16 cellular contexts compared by ENCODE assay signal in the genomic region with DNA sequence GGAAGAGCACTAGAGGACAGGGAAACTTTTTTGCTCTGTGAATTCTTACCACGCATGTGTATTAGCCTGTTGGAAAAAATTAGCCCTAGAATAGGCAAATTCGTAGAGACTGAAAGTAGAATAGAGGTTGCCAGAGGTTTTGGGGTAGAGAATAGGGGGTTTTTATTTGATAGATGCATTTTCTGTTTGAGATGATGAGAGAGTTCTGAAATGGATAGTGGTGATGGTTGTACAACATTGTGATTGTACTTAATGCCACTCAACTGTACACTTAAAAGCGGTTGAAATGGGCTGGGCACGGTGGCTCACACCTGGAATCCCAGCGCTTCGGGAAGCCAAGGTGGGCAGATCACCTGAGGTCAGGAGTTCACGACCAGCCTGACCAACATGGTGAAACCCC. TPM values are rescaled to one million over a fixed set of nuclear protein-coding genes. Genes with fewer than 3 reads are reported as not detected.
A peak's percentile ranks its signal among the peaks of the same experiment; 100 is the strongest.
DNase-seq lines count a peak whose midpoint lies in the region; ATAC-seq and TF ChIP-seq lines count a peak whose summit lies in the region.
"Had no signal": no experiment of that assay in that cellular context is flagged by ENCODE, and none has a peak within 500 bp of the region (broad histone marks: within the 10 kb centered on the region; RNA-seq: fewer than 3 reads in every experiment).

No MANE protein-coding gene starts in this region.

- no peak overlapping the region for H3K27ac Mint-ChIP-seq in activated naive CD8-positive, alpha-beta T cell treated with anti-CD3 and anti-CD28 coated beads, Interleukin-2, amount 50 U/mL, for 24 hours
- H3K27ac Mint-ChIP-seq in activated naive CD8-positive, alpha-beta T cell treated with anti-CD3 and anti-CD28 coated beads for 36 hours, result no peak overlapping the region
- H3K27ac Mint-ChIP-seq in glutamatergic neuron (ENCODE audit: unreplicated experiment), result no peak overlapping the region
- H3K27ac Mint-ChIP-seq in stimulated activated naive CD8-positive, alpha-beta T cell treated with anti-CD3 and anti-CD28 coated beads, Interleukin-15, amount 100 ng/mL, for 72 hours, result no peak overlapping the region
- H3K27ac Mint-ChIP-seq: B cell; CD4-positive, alpha-beta T cell; HFFc6 had no signal

- peak overlapping the region; percentile 18; the same call in 1 of the 2 replicates for H3K9ac ChIP-seq in OCI-LY3 (ENCODE audit: low read length)

- no peak for DNase-seq in activated naive CD8-positive, alpha-beta T cell treated with anti-CD3 and anti-CD28 coated beads, Interleukin-2, amount 50 U/mL, for 24 hours
- DNase-seq in activated naive CD8-positive, alpha-beta T cell treated with anti-CD3 and anti-CD28 coated beads for 36 hours, result no peak
- DNase-seq in glutamatergic neuron (no peak), esophagus muscularis mucosa (ENCODE audit: extremely low spot score) (no peak), NCI-H2196 (lab: John Stamatoyannopoulos, UW; ENCODE audit: unreplicated experiment) (no peak)
- DNase-seq in stimulated activated naive CD8-positive, alpha-beta T cell treated with anti-CD3 and anti-CD28 coated beads, Interleukin-15, amount 100 ng/mL, for 72 hours, result no peak
- DNase-seq: C1 segment of cervical spinal cord; CD4-positive, alpha-beta T cell; DMS79; HCEC 1CT; HFFc6 had no signal

- no peaks in the 10 kb centered on the region for H3K27me3 ChIP-seq in OCI-LY3 (ENCODE audit: low read depth, low read length)
- peaks cover 0 to 21% (median 0%) of the 10 kb centered on the region in 4 donors for H3K27me3 ChIP-seq in esophagus muscularis mucosa

- peaks cover 2% of the 10 kb centered on the region for H3K27me3 Mint-ChIP-seq in activated naive CD8-positive, alpha-beta T cell treated with anti-CD3 and anti-CD28 coated beads, Interleukin-2, amount 50 U/mL, for 24 hours
- peaks cover 15% of the 10 kb centered on the region for H3K27me3 Mint-ChIP-seq in activated naive CD8-positive, alpha-beta T cell treated with anti-CD3 and anti-CD28 coated beads for 36 hours
- no peaks in the 10 kb centered on the region for H3K27me3 Mint-ChIP-seq in glutamatergic neuron (ENCODE audit: unreplicated experiment)
- peaks cover 21% of the 10 kb centered on the region for H3K27me3 Mint-ChIP-seq in stimulated activated naive CD8-positive, alpha-beta T cell treated with anti-CD3 and anti-CD28 coated beads, Interleukin-15, amount 100 ng/mL, for 72 hours

- H3K79me2 ChIP-seq in OCI-LY3 (ENCODE audit: low read length), result no peaks in the 10 kb centered on the region

- H3K27ac ChIP-seq in OCI-LY3 (ENCODE audit: low read length) (peak overlapping the region; percentile 74), esophagus muscularis mucosa (replicated peaks in 1 of 4) (no peak overlapping the region)

- peak; percentile 34 for ATAC-seq in activated naive CD8-positive, alpha-beta T cell treated with anti-CD3 and anti-CD28 coated beads, Interleukin-2, amount 50 U/mL, for 24 hours
- peak; percentile 77 for ATAC-seq in stimulated activated naive CD8-positive, alpha-beta T cell treated with anti-CD3 and anti-CD28 coated beads, Interleukin-15, amount 100 ng/mL, for 72 hours
- ATAC-seq: HepG2 had no signal

- TF ChIP-seq CTCF in OCI-LY3 (IDR thresholded peaks at IDR 0.05; ENCODE audit: low read depth, low read length) (no peak), glutamatergic neuron (IDR thresholded peaks at IDR 0.05; ENCODE audit: partially characterized antibody, unreplicated experiment) (no peak), esophagus muscularis mucosa (IDR thresholded peaks at IDR 0.05) (no peak)

- 80% methylated on average over 7 of the region's 7 CpGs for WGBS in esophagus muscularis mucosa

- no peaks in the 10 kb centered on the region for H3K9me3 ChIP-seq in OCI-LY3 (ENCODE audit: insufficient read depth, low read length)
- no peaks in the 10 kb centered on the region for H3K9me3 ChIP-seq in esophagus muscularis mucosa

- H3K36me3 ChIP-seq in OCI-LY3 (replicated peaks; ENCODE audit: low read depth, low read length) (no peaks in the 10 kb centered on the region), esophagus muscularis mucosa (no peaks in the 10 kb centered on the region)

- no peaks in the 10 kb centered on the region for H4K20me1 ChIP-seq in OCI-LY3 (ENCODE audit: insufficient read depth, low read length)

- H3K36me3 Mint-ChIP-seq in activated naive CD8-positive, alpha-beta T cell treated with anti-CD3 and anti-CD28 coated beads, Interleukin-2, amount 50 U/mL, for 24 hours (ENCODE audit: low read depth), result no peaks in the 10 kb centered on the region
- H3K36me3 Mint-ChIP-seq in activated naive CD8-positive, alpha-beta T cell treated with anti-CD3 and anti-CD28 coated beads for 36 hours, result no peaks in the 10 kb centered on the region
- no peaks in the 10 kb centered on the region for H3K36me3 Mint-ChIP-seq in glutamatergic neuron (ENCODE audit: unreplicated experiment)

- TF ChIP-seq POLR2A in esophagus muscularis mucosa (IDR thresholded peaks at IDR 0.05; ENCODE audit: low read depth), result no peak

- H2AFZ ChIP-seq in OCI-LY3 (ENCODE audit: low read depth, low read length), result no peak overlapping the region

- H3K9me3 Mint-ChIP-seq in activated naive CD8-positive, alpha-beta T cell treated with anti-CD3 and anti-CD28 coated beads, Interleukin-2, amount 50 U/mL, for 24 hours, result no peaks in the 10 kb centered on the region
- no peaks in the 10 kb centered on the region for H3K9me3 Mint-ChIP-seq in activated naive CD8-positive, alpha-beta T cell treated with anti-CD3 and anti-CD28 coated beads for 36 hours
- no peaks in the 10 kb centered on the region for H3K9me3 Mint-ChIP-seq in glutamatergic neuron (ENCODE audit: unreplicated experiment)
- H3K9me3 Mint-ChIP-seq in stimulated activated naive CD8-positive, alpha-beta T cell treated with anti-CD3 and anti-CD28 coated beads, Interleukin-15, amount 100 ng/mL, for 72 hours, result no peaks in the 10 kb centered on the region
- H3K9me3 Mint-ChIP-seq: CD4-positive, alpha-beta T cell had no signal

- H3K4me1 Mint-ChIP-seq in activated naive CD8-positive, alpha-beta T cell treated with anti-CD3 and anti-CD28 coated beads, Interleukin-2, amount 50 U/mL, for 24 hours, result peaks cover 13% of the 10 kb centered on the region
- peaks cover 27% of the 10 kb centered on the region for H3K4me1 Mint-ChIP-seq in activated naive CD8-positive, alpha-beta T cell treated with anti-CD3 and anti-CD28 coated beads for 36 hours
- H3K4me1 Mint-ChIP-seq in glutamatergic neuron (ENCODE audit: low read depth, unreplicated experiment), result peaks cover 3% of the 10 kb centered on the region
- H3K4me1 Mint-ChIP-seq in stimulated activated naive CD8-positive, alpha-beta T cell treated with anti-CD3 and anti-CD28 coated beads, Interleukin-15, amount 100 ng/mL, for 72 hours, result peaks cover 8% of the 10 kb centered on the region
- H3K4me1 Mint-ChIP-seq: B cell had no signal

- no peak overlapping the region for H3K4me3 Mint-ChIP-seq in activated naive CD8-positive, alpha-beta T cell treated with anti-CD3 and anti-CD28 coated beads, Interleukin-2, amount 50 U/mL, for 24 hours
- H3K4me3 Mint-ChIP-seq in activated naive CD8-positive, alpha-beta T cell treated with anti-CD3 and anti-CD28 coated beads for 36 hours, result no peak overlapping the region
- H3K4me3 Mint-ChIP-seq in glutamatergic neuron (ENCODE audit: unreplicated experiment), result peak overlapping the region; percentile 25
- no peak overlapping the region for H3K4me3 Mint-ChIP-seq in stimulated activated naive CD8-positive, alpha-beta T cell treated with anti-CD3 and anti-CD28 coated beads, Interleukin-15, amount 100 ng/mL, for 72 hours
- H3K4me3 Mint-ChIP-seq: B cell; CD4-positive, alpha-beta T cell; HFFc6 had no signal

- H3K4me1 ChIP-seq in OCI-LY3 (ENCODE audit: low read length), result peaks cover 53% of the 10 kb centered on the region
- no peaks in the 10 kb centered on the region for H3K4me1 ChIP-seq in esophagus muscularis mucosa

- 0 out of 2 replicates have a peak overlapping the region, but pooled peaks have one; percentile 3 for H3K4me3 ChIP-seq in OCI-LY3 (ENCODE audit: low read length)
- H3K4me3 ChIP-seq in esophagus muscularis mucosa, result no peak overlapping the region

- peak overlapping the region; percentile 53 for H3K4me2 ChIP-seq in OCI-LY3 (ENCODE audit: low read length)

- TF ChIP-seq EP300 in esophagus muscularis mucosa (IDR thresholded peaks at IDR 0.05), result no peak

- intact Hi-C loops in esophagus muscularis mucosa (cut with DNase I), result no loop called here

RNA-seq across cellular contexts. Expression of a gene that starts 8.0 kb away (rescaled TPM):
- under 1 TPM; 0.06 to 0.08 TPM for total RNA-seq in activated naive CD8-positive, alpha-beta T cell treated with anti-CD3 and anti-CD28 coated beads for 36 hours
- 109 TPM for total RNA-seq in glutamatergic neuron (ENCODE audit: unreplicated experiment)
- total RNA-seq in esophagus muscularis mucosa, result 10 to 100 TPM; 10.4 to 18.0 (median 14.6) TPM
- total RNA-seq: B cell, G401, HFFc6 had no signal

RNA-seq across cellular contexts. Expression of a gene that starts 52.1 kb away (rescaled TPM):
- not detected for total RNA-seq in activated naive CD8-positive, alpha-beta T cell treated with anti-CD3 and anti-CD28 coated beads for 36 hours
- not detected for total RNA-seq in glutamatergic neuron (ENCODE audit: unreplicated experiment)
- total RNA-seq in esophagus muscularis mucosa, result not detected
- total RNA-seq: B cell; CD4-positive, alpha-beta T cell; G401; H1; HepG2; HFFc6 had no signal

Comparison
In these comparisons a context has a peak if more than half of its experiments do, and no peak if none do; other contexts are left out.
1. RNA of a gene that starts 8.0 kb away (total RNA-seq): 109 TPM in glutamatergic neuron (single experiment) and 10.4 to 18.0 TPM in esophagus muscularis mucosa; 0.06 to 0.08 TPM in activated naive CD8-positive, alpha-beta T cell treated with anti-CD3 and anti-CD28 coated beads for 36 hours; every median in the first group is over 10 times any median in the second.